In the genomic region with DNA sequence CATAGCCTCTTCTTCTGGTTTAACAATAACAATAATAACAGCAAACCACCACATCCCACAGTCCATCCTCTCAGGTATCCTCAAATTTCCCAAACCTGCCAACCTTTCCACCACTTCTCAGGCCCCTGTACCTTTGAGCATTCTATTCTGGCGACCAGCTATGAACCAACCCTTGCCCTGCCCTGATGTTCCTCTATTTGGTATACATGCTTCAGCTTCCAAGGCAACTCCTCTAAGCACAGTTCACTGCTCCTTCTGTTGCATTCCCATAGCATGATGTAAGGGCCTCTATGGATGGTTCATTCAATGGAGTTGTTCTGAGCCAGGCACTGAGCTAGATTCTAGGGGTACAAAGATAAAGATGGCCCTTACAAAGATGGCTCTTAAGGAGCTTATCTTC, we compare ENCODE assay signal across 1 cellular context. TPM values are rescaled to one million over a fixed set of nuclear protein-coding genes. Genes with fewer than 3 reads are reported as not detected.
"Had no signal": no experiment of that assay in that cellular context is flagged by ENCODE, and none has a peak within 500 bp of the region (broad histone marks: within the 10 kb centered on the region; RNA-seq: fewer than 3 reads in every experiment).

No MANE protein-coding gene starts in this region.

RNA-seq across cellular contexts. Expression of gene NUDT4B, which starts 46.3 kb away (rescaled TPM):
- total RNA-seq: PC-9 had no signal
